Comparison of ENCODE assay signal across 1 cellular context in genomic region chr20:58366016-58366415, GRCh38.
TF ChIP-seq lines count a peak whose summit lies in the region.

No MANE protein-coding gene starts in this region.

TF ChIP-seq in neural cell, 6 proteins besides CTCF, POLR2A, EP300 and RAD21 (continued from another document):
- TF ChIP-seq REST (IDR thresholded peaks at IDR 0.05; ENCODE audit: borderline replicate concordance) (no peak), MXI1 (conservative IDR thresholded peaks at IDR 0.05; ENCODE audit: poor library complexity, severe bottlenecking) (no peak), SMC3 (conservative IDR thresholded peaks at IDR 0.05; ENCODE audit: poor library complexity) (no peak), POLR2AphosphoS5 (IDR thresholded peaks at IDR 0.05) (no peak), TAF1 (IDR thresholded peaks at IDR 0.05; ENCODE audit: low read depth) (no peak)
